26 cellular contexts compared by ENCODE assay signal in the genomic region with DNA sequence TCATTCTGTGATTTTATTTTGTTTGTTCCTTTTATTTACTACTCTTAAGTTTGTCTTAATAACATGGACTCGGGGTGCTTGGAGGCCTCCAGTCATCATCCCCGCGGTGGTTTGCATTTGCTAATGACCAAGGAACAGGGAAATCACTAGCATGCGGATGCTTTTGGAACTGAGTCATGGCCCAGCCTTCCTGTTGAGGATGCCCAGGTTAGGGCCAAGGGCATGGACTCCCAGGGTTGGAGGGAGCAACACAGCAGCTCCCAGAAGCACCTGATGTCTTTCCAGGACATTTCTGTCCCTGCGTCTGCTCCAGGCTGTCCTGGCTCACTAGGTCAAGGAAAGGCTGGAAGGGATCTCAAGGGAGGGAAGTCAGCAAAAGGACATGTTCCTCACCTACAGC.
"Had no signal": no experiment of that assay in that cellular context is flagged by ENCODE, and none has a peak within 500 bp of the region (broad histone marks: within the 10 kb centered on the region; RNA-seq: fewer than 3 reads in every experiment).

No MANE protein-coding gene starts in this region.

- H3K27me3 ChIP-seq: gastrocnemius medialis, ovary, spleen, testis, tibial artery, upper lobe of left lung, uterus had no signal

- H3K4me3 ChIP-seq: coronary artery, gastrocnemius medialis, lower lobe of right lung, ovary, psoas muscle, skin epidermis, spleen, testis, tibial artery, upper lobe of left lung, uterus had no signal

- DNase-seq: dermis blood vessel endothelial cell; foreskin fibroblast; gastrocnemius medialis; head of caudate nucleus; immature natural killer cell; left ventricle myocardium superior; lower lobe of right lung; natural killer cell; occipital lobe; ovary; posterior cingulate gyrus; psoas muscle; right cardiac atrium; spleen; stimulated activated CD4-positive, alpha-beta T cell treated with anti-CD3 and anti-CD28 coated beads, Interleukin-4, amount 100 ng/mL, for 4 hours; stimulated activated naive CD8-positive, alpha-beta T cell treated with anti-CD3 and anti-CD28 coated beads, Interleukin-15, Interleukin-2, amounts not matched to agents 100 U/mL and 50 U/mL, for 24 hours; substantia nigra; testis; tibial artery; upper lobe of left lung; uterus had no signal

- H3K9me3 ChIP-seq: gastrocnemius medialis, lower lobe of right lung, ovary, psoas muscle, testis, tibial artery, upper lobe of left lung, uterus had no signal

- H3K27ac ChIP-seq: coronary artery, gastrocnemius medialis, lower lobe of right lung, ovary, psoas muscle, skin epidermis, spleen, testis, tibial artery, upper lobe of left lung, uterus had no signal

- H3K4me1 ChIP-seq: gastrocnemius medialis, lower lobe of right lung, psoas muscle, spleen, testis, tibial artery, upper lobe of left lung, uterus had no signal

- H3K36me3 ChIP-seq: gastrocnemius medialis, lower lobe of right lung, ovary, spleen, tibial artery, upper lobe of left lung, uterus had no signal

- FAIRE-seq: keratinocyte had no signal

- ATAC-seq: esophagus mucosa; gastrocnemius medialis; left ventricle myocardium superior; lower lobe of right lung; natural killer cell; psoas muscle; right cardiac atrium; stimulated activated memory B cell treated with anti-CD40 and anti-IgM and Interleukin-4, amounts not matched to agents 10 μg/mL and 1 μg/mL and 100 μg/mL, for 72 hours; stimulated activated naive CD8-positive, alpha-beta T cell treated with anti-CD3 and anti-CD28 coated beads, Interleukin-15, Interleukin-2, amounts not matched to agents 100 U/mL and 50 U/mL, for 24 hours had no signal
